Comparison of ENCODE assay signal across 1 cellular context in the genomic region with DNA sequence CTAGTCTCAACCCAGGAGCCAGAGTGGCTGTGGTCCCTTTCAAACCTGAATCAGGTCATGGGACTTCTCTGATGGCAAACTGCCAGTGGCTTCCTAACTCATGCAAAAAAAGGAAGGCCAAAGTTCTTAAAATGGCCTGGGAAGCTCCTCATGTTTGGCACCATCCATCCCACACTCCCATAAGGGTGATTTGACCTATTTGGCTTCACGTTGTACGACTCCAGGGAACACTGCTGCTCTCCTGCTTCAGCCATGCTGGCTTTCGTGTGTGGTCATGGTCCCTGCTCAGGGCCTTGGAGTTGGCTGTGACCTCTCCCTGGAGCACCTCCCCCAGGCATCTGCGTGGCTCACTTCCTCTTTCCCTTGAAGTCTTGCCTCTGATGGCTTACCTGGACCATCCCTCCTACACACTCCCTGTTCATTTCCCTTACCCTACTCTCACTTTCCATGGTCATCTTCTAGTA.
TF ChIP-seq lines count a peak whose summit lies in the region.

No MANE protein-coding gene starts in this region.

TF ChIP-seq in endothelial cell of umbilical vein, 7 proteins besides CTCF, POLR2A, EP300 and RAD21:
- no peak for TF ChIP-seq EZH2 (IDR thresholded peaks at IDR 0.05; ENCODE audit: borderline replicate concordance, low read depth, low read length, severe bottlenecking)
- TF ChIP-seq FOS (IDR thresholded peaks at IDR 0.05; ENCODE audit: borderline replicate concordance, insufficient read depth, low read length): no peak
- TF ChIP-seq MYC (IDR thresholded peaks at IDR 0.05; ENCODE audit: low read depth, low read length): no peak
